In the genomic region with DNA sequence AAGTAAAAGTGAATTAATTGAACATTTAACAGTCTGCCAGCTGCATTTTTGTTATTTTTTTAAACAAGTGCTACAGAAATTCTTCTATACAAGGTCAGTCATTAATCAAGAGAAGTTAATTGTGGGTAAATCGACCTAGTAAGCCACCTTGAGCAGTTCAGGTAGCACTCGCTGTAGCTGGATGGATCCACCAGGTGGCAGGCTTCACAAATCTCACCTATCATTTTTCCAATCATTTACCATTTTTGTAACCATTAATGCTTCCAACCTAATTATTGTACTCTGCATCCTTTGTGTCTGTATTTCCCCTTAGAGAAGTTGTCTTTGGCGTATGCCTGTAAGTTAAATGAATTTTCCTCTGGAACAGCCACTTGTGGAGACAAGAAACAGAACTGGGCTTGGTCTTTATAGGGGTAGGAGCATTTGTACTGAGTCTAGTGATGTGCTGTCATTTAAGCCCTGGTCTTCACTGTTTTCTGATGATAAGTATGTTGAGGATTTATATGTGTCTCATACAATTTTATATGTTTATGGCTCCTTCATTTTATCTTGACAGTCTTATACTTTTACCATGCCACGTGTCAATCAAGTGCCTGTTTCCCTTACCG, we compare ENCODE assay signal across 8 cellular contexts. TPM values are rescaled to one million over a fixed set of nuclear protein-coding genes. Genes with fewer than 3 reads are reported as not detected.
DNase-seq lines count a peak whose midpoint lies in the region; ATAC-seq and TF ChIP-seq lines count a peak whose summit lies in the region.

No MANE protein-coding gene starts in this region.

- no peak overlapping the region for H3K27ac ChIP-seq in DOHH2 (ENCODE audit: low read depth, low read length)

- H3K4me1 ChIP-seq in DOHH2 (ENCODE audit: control insufficient read depth, low read length): peaks cover 21% of the 10 kb centered on the region

- H3K4me1 Mint-ChIP-seq in activated CD8-positive, alpha-beta memory T cell treated with anti-CD3 and anti-CD28 coated beads, Interleukin-2, amount 10 ng/mL, durations not matched to agents 7 days and 5 days: peaks cover 52% of the 10 kb centered on the region
- no peaks in the 10 kb centered on the region for H3K4me1 Mint-ChIP-seq in progenitor cell of endocrine pancreas (ENCODE audit: low read depth)

- TF ChIP-seq CTCF in DOHH2 (IDR thresholded peaks at IDR 0.05; ENCODE audit: low read depth, low read length, poor library complexity, severe bottlenecking) (peak; percentile 84), progenitor cell of endocrine pancreas (IDR thresholded peaks at IDR 0.05; ENCODE audit: unreplicated experiment) (peak; percentile 89)

- peaks cover 3% of the 10 kb centered on the region; the same call in 1 of the 2 replicates for H3K27me3 ChIP-seq in DOHH2 (ENCODE audit: control insufficient read depth, low read length)

- peak; percentile 64 for ATAC-seq in GM21528 (IDR thresholded peaks at IDR 0.05; ENCODE audit: low FRiP score, unreplicated experiment)
- peak; percentile 71 for ATAC-seq in activated CD8-positive, alpha-beta memory T cell treated with anti-CD3 and anti-CD28 coated beads, Interleukin-2, amount 10 ng/mL, durations not matched to agents 7 days and 5 days
- peak; percentile 27 for ATAC-seq in esophagus mucosa
- no peak for ATAC-seq in GM21576 (IDR thresholded peaks at IDR 0.05; ENCODE audit: unreplicated experiment)

- DNase-seq in NCI-H1105 treated with DMSO at 0.1 percent for 48 hours (lab: John Stamatoyannopoulos, UW) (peak; percentile 24), progenitor cell of endocrine pancreas (ENCODE audit: low spot score, unreplicated experiment) (no peak), T1000 (lab: John Stamatoyannopoulos, UW) (no peak)
- DNase-seq in activated CD8-positive, alpha-beta memory T cell treated with anti-CD3 and anti-CD28 coated beads, Interleukin-2, amount 10 ng/mL, durations not matched to agents 7 days and 5 days: peak; percentile 63

- H3K36me3 Mint-ChIP-seq in activated CD8-positive, alpha-beta memory T cell treated with anti-CD3 and anti-CD28 coated beads, Interleukin-2, amount 10 ng/mL, durations not matched to agents 7 days and 5 days: peaks cover 23% of the 10 kb centered on the region
- peaks cover 7% of the 10 kb centered on the region for H3K36me3 Mint-ChIP-seq in progenitor cell of endocrine pancreas (ENCODE audit: insufficient read depth)

- H3K36me3 ChIP-seq in DOHH2 (ENCODE audit: control insufficient read depth, low read length): no peaks in the 10 kb centered on the region

- H4K20me1 ChIP-seq in DOHH2 (ENCODE audit: control insufficient read depth, insufficient read depth, low read depth, low read length): no peaks in the 10 kb centered on the region

- H3K27ac Mint-ChIP-seq in activated CD8-positive, alpha-beta memory T cell treated with anti-CD3 and anti-CD28 coated beads, Interleukin-2, amount 10 ng/mL, durations not matched to agents 7 days and 5 days: peak overlapping the region; percentile 77
- H3K27ac Mint-ChIP-seq in progenitor cell of endocrine pancreas: no peak overlapping the region

- no peaks in the 10 kb centered on the region for H3K27me3 Mint-ChIP-seq in activated CD8-positive, alpha-beta memory T cell treated with anti-CD3 and anti-CD28 coated beads, Interleukin-2, amount 10 ng/mL, durations not matched to agents 7 days and 5 days
- H3K27me3 Mint-ChIP-seq in progenitor cell of endocrine pancreas: no peaks in the 10 kb centered on the region

- no peak overlapping the region for H3K4me3 Mint-ChIP-seq in activated CD8-positive, alpha-beta memory T cell treated with anti-CD3 and anti-CD28 coated beads, Interleukin-2, amount 10 ng/mL, durations not matched to agents 7 days and 5 days
- no peak overlapping the region for H3K4me3 Mint-ChIP-seq in progenitor cell of endocrine pancreas (ENCODE audit: low read depth)

- CTCF ChIA-PET in activated CD8-positive, alpha-beta memory T cell treated with anti-CD3 and anti-CD28 coated beads, Interleukin-2, amount 10 ng/mL, durations not matched to agents 7 days and 5 days (lab: Charles Lee): interaction anchor here (1.2 to 18.1 kb wide), 6 partner anchors 9 to 169 kb away, joined by 3 to 521 read pairs (median 7); a partner anchor contains a TSS

- no peaks in the 10 kb centered on the region for H3K9me2 ChIP-seq in DOHH2 (replicated peaks; ENCODE audit: control insufficient read depth, low read length)

- no peak overlapping the region for H3K4me3 ChIP-seq in DOHH2 (ENCODE audit: low read length)

- no peaks in the 10 kb centered on the region for H3K9me3 Mint-ChIP-seq in activated CD8-positive, alpha-beta memory T cell treated with anti-CD3 and anti-CD28 coated beads, Interleukin-2, amount 10 ng/mL, durations not matched to agents 7 days and 5 days (ENCODE audit: low read depth)
- no peaks in the 10 kb centered on the region for H3K9me3 Mint-ChIP-seq in progenitor cell of endocrine pancreas (ENCODE audit: low read depth)

- no peaks in the 10 kb centered on the region for H3K9me3 ChIP-seq in DOHH2 (ENCODE audit: control insufficient read depth, insufficient read depth, low read length)

- 0 out of 2 replicates have a peak, but pooled peaks cover 3% of the 10 kb centered on the region for H3F3A ChIP-seq in DOHH2 (ENCODE audit: control insufficient read depth, insufficient read depth)

- H3K4me2 ChIP-seq in DOHH2 (ENCODE audit: low read length): no peak overlapping the region

- H3K79me2 ChIP-seq in DOHH2 (ENCODE audit: control insufficient read depth, low read length): no peaks in the 10 kb centered on the region

RNA-seq across cellular contexts. Expression of a gene that starts 39.5 kb away (rescaled TPM):
- total RNA-seq in activated CD8-positive, alpha-beta memory T cell treated with anti-CD3 and anti-CD28 coated beads, Interleukin-2, amount 10 ng/mL, durations not matched to agents 7 days and 5 days: under 1 TPM in 1 of 2 experiments, not detected in 1; 0.07 TPM
- total RNA-seq in esophagus mucosa (0.24 TPM), progenitor cell of endocrine pancreas (not detected in 2 replicates)

Comparison
In these comparisons a context has a peak if more than half of its experiments do, and no peak if none do; other contexts are left out.
1. DNase-seq: peak in NCI-H1105 treated with DMSO at 0.1 percent for 48 hours (single experiment) and activated CD8-positive, alpha-beta memory T cell treated with anti-CD3 and anti-CD28 coated beads, Interleukin-2, amount 10 ng/mL, durations not matched to agents 7 days and 5 days (single experiment); none in progenitor cell of endocrine pancreas (single experiment) and T1000 (single experiment).